ENCODE assay signal across 8 cellular contexts in genomic region chrX:21839334-21840198, GRCh38. TPM values are rescaled to one million over a fixed set of nuclear protein-coding genes. Genes with fewer than 3 reads are reported as not detected.
DNase-seq lines count a peak whose midpoint lies in the region; ATAC-seq and TF ChIP-seq lines count a peak whose summit lies in the region.

Gene MBTPS2 (plus strand): TSS chrX:21839617. CDS start chrX:21839735, 118 bp downstream.

- H3K27ac ChIP-seq in esophagus (ENCODE audit: low read depth in 2 of 2, low read length in 1 of 2): peak within 1 kb of the TSS; percentile 69 to 78

- no peaks in the 10 kb centered on the region for H3K9me3 ChIP-seq in esophagus (ENCODE audit: control insufficient read depth in 2 of 2, insufficient read depth in 1 of 2, low read depth in 1 of 2, low read length in 1 of 2)
- H3K9me3 ChIP-seq in mucosa of stomach (ENCODE audit: control insufficient read depth, low read length): no peaks in the 10 kb centered on the region

- H3K27me3 ChIP-seq in esophagus (ENCODE audit: control insufficient read depth in 1 of 2, insufficient read depth in 2 of 2, low read length in 2 of 2) (peaks cover 0 to 4% of the 10 kb centered on the region in 2 donors), mucosa of stomach (ENCODE audit: control insufficient read depth, insufficient read depth, low read length) (no peaks in the 10 kb centered on the region)

- WGBS in esophagus, 2 donors: 1 to 27% methylated on average over 52 to 61 of the region's 61 CpGs

- no peaks in the 10 kb centered on the region for H3K36me3 ChIP-seq in esophagus (ENCODE audit: control insufficient read depth in 2 of 2, insufficient read depth in 2 of 2, low read length in 1 of 2)
- H3K36me3 ChIP-seq in mucosa of stomach (ENCODE audit: control insufficient read depth, insufficient read depth, low read length): no peaks in the 10 kb centered on the region

- H3K9ac ChIP-seq in mucosa of stomach (ENCODE audit: low read length): peak within 1 kb of the TSS; percentile 79

- H3K4me3 ChIP-seq in esophagus (ENCODE audit: low read depth in 1 of 2, low read length in 2 of 2): peak within 1 kb of the TSS; percentile 56 to 92
- peak within 1 kb of the TSS; percentile 67 for H3K4me3 ChIP-seq in mucosa of stomach (ENCODE audit: low read length)

- peak; percentile 62 for DNase-seq in DMS153 treated with DMSO at 0.1 percent for 48 hours (lab: John Stamatoyannopoulos, UW; ENCODE audit: unreplicated experiment)
- peak; percentile 72 for DNase-seq in OCI-M2 (lab: John Stamatoyannopoulos, UW; ENCODE audit: unreplicated experiment)
- peak; percentile 74 for DNase-seq in activated T-cell treated with anti-CD3 and anti-CD28 coated beads for 48 hours (ENCODE audit: low read depth)
- DNase-seq in stimulated activated CD8-positive, alpha-beta memory T cell treated with anti-CD3 and anti-CD28 coated beads, Interleukin-4, amount 100 ng/mL, for 48 hours: peak; percentile 85

- no peaks in the 10 kb centered on the region for H3K4me1 ChIP-seq in esophagus (ENCODE audit: control insufficient read depth in 2 of 2, insufficient read depth in 2 of 2, low read length in 1 of 2)
- no peaks in the 10 kb centered on the region for H3K4me1 ChIP-seq in mucosa of stomach (ENCODE audit: control insufficient read depth, insufficient read depth, low read length)

- peak; percentile 40 for TF ChIP-seq RAD21 in Ishikawa (IDR thresholded peaks at IDR 0.05; ENCODE audit: low read depth)

- ATAC-seq in GM21576 (IDR thresholded peaks at IDR 0.05; ENCODE audit: unreplicated experiment): peak; percentile 80

- TF ChIP-seq EP300 in Ishikawa (IDR thresholded peaks at IDR 0.05; ENCODE audit: borderline replicate concordance): no peak

TF ChIP-seq in Ishikawa, 13 proteins besides CTCF, POLR2A, EP300 and RAD21:
- peak; percentile 63 for TF ChIP-seq YY1 (IDR thresholded peaks at IDR 0.05; ENCODE audit: low read depth)
- TF ChIP-seq ZBTB7A (IDR thresholded peaks at IDR 0.05; ENCODE audit: low read depth): no peak
- peak; percentile 100 for TF ChIP-seq TAF1 (IDR thresholded peaks at IDR 0.05; ENCODE audit: low read depth)
- peak; percentile 56 for TF ChIP-seq USF1 (IDR thresholded peaks at IDR 0.05)
- TF ChIP-seq EGR1 (IDR thresholded peaks at IDR 0.05): no peak
- peak; percentile 63 for TF ChIP-seq MAX (IDR thresholded peaks at IDR 0.05)
- TF ChIP-seq TCF12 (IDR thresholded peaks at IDR 0.05; ENCODE audit: low read depth): peak; percentile 49; the same call in 1 of the 2 replicates
- TF ChIP-seq CREB1 (IDR thresholded peaks at IDR 0.05; ENCODE audit: low read depth): no peak
- TF ChIP-seq REST (IDR thresholded peaks at IDR 0.05; ENCODE audit: low read depth): no peak
- no peak for TF ChIP-seq CEBPB (IDR thresholded peaks at IDR 0.05)
- TF ChIP-seq TEAD4 (IDR thresholded peaks at IDR 0.05): 0 out of 2 replicates have a peak, but pooled peaks have one; percentile 24
- TF ChIP-seq FOXM1 (IDR thresholded peaks at IDR 0.05; ENCODE audit: borderline replicate concordance, low read depth): no peak
- no peak for TF ChIP-seq NFIC (IDR thresholded peaks at IDR 0.05)
TF ChIP-seq in Ishikawa: peak in this region for 6.

RNA-seq across cellular contexts. Expression of gene MBTPS2, which starts in this region (rescaled TPM):
- 1 to 10 TPM in 1 of 2 donors, under 1 TPM in 1; 0.90 to 2.5 TPM for polyA plus RNA-seq in esophagus

Comparison
In these comparisons a context has a peak if more than half of its experiments do, and no peak if none do; other contexts are left out.
1. Peak in every context shown above with its lines: DNase-seq, ATAC-seq, H3K4me3 ChIP-seq and H3K27ac ChIP-seq.